1 cellular context compared by ENCODE assay signal in the genomic region with DNA sequence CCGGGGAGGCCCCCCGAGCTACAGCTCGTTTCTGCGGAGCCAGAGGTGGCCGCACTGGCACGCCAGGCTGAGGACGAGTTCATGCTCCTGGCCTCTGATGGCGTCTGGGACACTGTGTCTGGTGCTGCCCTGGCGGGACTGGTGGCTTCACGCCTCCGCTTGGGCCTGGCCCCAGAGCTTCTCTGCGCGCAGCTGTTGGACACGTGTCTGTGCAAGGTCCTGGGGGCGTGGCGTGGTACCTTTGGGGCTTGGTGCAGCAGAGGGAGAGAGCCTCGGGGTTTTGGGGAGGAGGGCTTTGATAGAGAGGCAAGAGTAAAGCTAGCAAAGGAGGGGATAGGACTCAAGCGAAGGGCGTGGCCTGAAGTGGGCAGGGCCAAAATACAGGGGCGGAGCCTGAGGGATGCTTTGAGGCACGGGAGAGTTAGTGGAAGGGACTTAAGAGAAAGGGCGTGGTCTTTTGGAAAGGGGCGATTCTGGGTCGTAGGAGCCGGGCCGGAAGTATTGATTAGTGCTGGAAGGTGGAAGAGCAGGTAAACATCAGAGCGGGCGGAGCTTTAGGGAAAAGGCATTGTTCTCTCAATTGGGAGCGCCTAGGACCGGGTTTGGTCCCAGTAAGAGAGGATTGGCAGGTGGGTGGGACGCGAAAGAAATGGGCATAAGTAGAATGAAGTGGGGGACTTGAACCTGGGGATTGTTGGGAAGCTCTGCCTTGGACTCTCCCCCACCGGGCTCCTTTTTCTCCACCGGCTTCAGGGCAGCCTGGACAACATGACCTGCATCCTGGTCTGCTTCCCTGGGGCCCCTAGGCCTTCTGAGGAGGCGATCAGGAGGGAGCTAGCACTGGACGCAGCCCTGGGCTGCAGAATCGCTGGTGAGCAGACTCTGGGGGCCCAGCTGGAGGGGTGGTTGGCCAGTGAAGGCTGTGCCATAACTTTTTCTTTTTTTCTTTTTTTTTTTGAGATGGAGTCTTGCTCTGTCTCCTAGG.
A peak's percentile ranks its signal among the peaks of the same experiment; 100 is the strongest.
TF ChIP-seq lines count a peak whose summit lies in the region.

No MANE protein-coding gene starts in this region.

TF ChIP-seq in K562, 482 proteins besides CTCF, POLR2A, EP300 and RAD21 (continues in another document):
- TF ChIP-seq FOXM1 (IDR thresholded peaks at IDR 0.05; ENCODE audit: low read depth) (no peak), FOXM1 (CRISPR knock-in tag; IDR thresholded peaks at IDR 0.05; ENCODE audit: low read depth) (0 out of 2 replicates have a peak, but pooled peaks have one; percentile 47), PRMT5 (CRISPR knock-in tag; IDR thresholded peaks at IDR 0.05) (peak; percentile 28; the same call in 1 of the 2 replicates), MGA (IDR thresholded peaks at IDR 0.05) (peak; percentile 95), MYC (IDR thresholded peaks at IDR 0.05; ENCODE audit: low read depth, low read length) (peak; percentile 19; the same call in 1 of the 2 replicates), MYC (CRISPR knock-in tag; IDR thresholded peaks at IDR 0.05; ENCODE audit: borderline replicate concordance, low read depth) (no peak), POLR2B (IDR thresholded peaks at IDR 0.05; ENCODE audit: low read depth, partially characterized antibody) (peak; percentile 22), EP400 (IDR thresholded peaks at IDR 0.05) (0 out of 2 replicates have a peak, but pooled peaks have one; percentile 15), EGR1 (conservative IDR thresholded peaks at IDR 0.05) (0 out of 2 replicates have a peak, but pooled peaks have one; percentile 13), ETV5 (CRISPR knock-in tag; IDR thresholded peaks at IDR 0.05; ENCODE audit: low read depth) (no peak), THRAP3 (IDR thresholded peaks at IDR 0.05; ENCODE audit: borderline replicate concordance) (no peak), DPF2 (IDR thresholded peaks at IDR 0.05) (peak; percentile 51; the same call in 1 of the 2 replicates), MAFK (IDR thresholded peaks at IDR 0.05; ENCODE audit: low read length) (no peak), POLR2G (IDR thresholded peaks at IDR 0.05; ENCODE audit: low read depth, low read length) (peak; percentile 52), ZNF253 (CRISPR knock-in tag; conservative IDR thresholded peaks at IDR 0.05) (no peak), JUND (IDR thresholded peaks at IDR 0.05; ENCODE audit: borderline replicate concordance, low read depth, low read length) (0 out of 2 replicates have a peak, but pooled peaks have one; percentile 2), JUND (tag; IDR thresholded peaks at IDR 0.05; ENCODE audit: borderline replicate concordance, low read depth, low read length) (no peak), KLF1 (tag; IDR thresholded peaks at IDR 0.05) (0 out of 2 replicates have a peak, but pooled peaks have one; percentile 23), ZNF274 (IDR thresholded peaks at IDR 0.05; ENCODE audit: borderline replicate concordance, low read depth, low read length) (no peak), MAX (CRISPR knock-in tag; IDR thresholded peaks at IDR 0.05) (peak; percentile 89), RBFOX2 (IDR thresholded peaks at IDR 0.05; ENCODE audit: low read depth, low read length) (peak; percentile 24; the same call in 1 of the 2 replicates), E2F6 (IDR thresholded peaks at IDR 0.05; ENCODE audit: borderline replicate concordance in 1 of 2, extremely low read depth in 1 of 2, insufficient read depth in 1 of 2, insufficient read length in 1 of 2, low read depth in 1 of 2, low read length in 1 of 2, poor library complexity in 1 of 2, severe bottlenecking in 1 of 2) (peak; percentile 88 to 92), CREB1 (IDR thresholded peaks at IDR 0.05) (no peak), CREB1 (CRISPR knock-in tag; IDR thresholded peaks at IDR 0.05) (0 out of 2 replicates have a peak, but pooled peaks have one; percentile 36), BHLHE40 (IDR thresholded peaks at IDR 0.05; ENCODE audit: low read length) (peak; percentile 37; the same call in 1 of the 2 replicates), SRSF7 (optimal IDR thresholded peaks at IDR 0.05; ENCODE audit: low read depth, low read length) (no peak), HDAC1 (IDR thresholded peaks at IDR 0.05) (0 out of 4 replicates have a peak, but pooled peaks of 1 of the 2 experiments have one; percentile 8), STAG1 (CRISPR knock-in tag; IDR thresholded peaks at IDR 0.05; ENCODE audit: borderline replicate concordance) (peak; percentile 14; the same call in 1 of the 2 replicates), TFAP4 (CRISPR knock-in tag; IDR thresholded peaks at IDR 0.05; ENCODE audit: borderline replicate concordance) (peak; percentile 84), HDGF (IDR thresholded peaks at IDR 0.05) (peak; percentile 61; the same call in 1 of the 2 replicates), L3MBTL2 (IDR thresholded peaks at IDR 0.05) (peak; percentile 90), PHF20 (IDR thresholded peaks at IDR 0.05; ENCODE audit: partially characterized antibody) (no peak), FOXK2 (conservative IDR thresholded peaks at IDR 0.05 in 1 of 2, IDR thresholded peaks at IDR 0.05 in 1 of 2; ENCODE audit: low read depth in 2 of 2) (peak in 1 of 2 experiments; percentile 29; a peak in 1 of 4 replicates), NFIC (IDR thresholded peaks at IDR 0.05) (peak; percentile 27; the same call in 1 of the 2 replicates), MNT (conservative IDR thresholded peaks at IDR 0.05) (peak in 1 of 2 experiments; percentile 54; a peak in 2 of 4 replicates)
- TF ChIP-seq, protein P1, sequence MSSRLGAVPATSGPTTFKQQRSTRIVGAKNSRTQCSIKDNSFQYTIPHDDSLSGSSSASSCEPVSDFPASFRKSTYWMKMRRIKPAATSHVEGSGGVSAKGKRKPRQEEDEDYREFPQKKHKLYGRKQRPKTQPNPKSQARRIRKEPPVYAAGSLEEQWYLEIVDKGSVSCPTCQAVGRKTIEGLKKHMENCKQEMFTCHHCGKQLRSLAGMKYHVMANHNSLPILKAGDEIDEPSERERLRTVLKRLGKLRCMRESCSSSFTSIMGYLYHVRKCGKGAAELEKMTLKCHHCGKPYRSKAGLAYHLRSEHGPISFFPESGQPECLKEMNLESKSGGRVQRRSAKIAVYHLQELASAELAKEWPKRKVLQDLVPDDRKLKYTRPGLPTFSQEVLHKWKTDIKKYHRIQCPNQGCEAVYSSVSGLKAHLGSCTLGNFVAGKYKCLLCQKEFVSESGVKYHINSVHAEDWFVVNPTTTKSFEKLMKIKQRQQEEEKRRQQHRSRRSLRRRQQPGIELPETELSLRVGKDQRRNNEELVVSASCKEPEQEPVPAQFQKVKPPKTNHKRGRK (tag; IDR thresholded peaks at IDR 0.05) = no peak
- TF ChIP-seq, protein P2, sequence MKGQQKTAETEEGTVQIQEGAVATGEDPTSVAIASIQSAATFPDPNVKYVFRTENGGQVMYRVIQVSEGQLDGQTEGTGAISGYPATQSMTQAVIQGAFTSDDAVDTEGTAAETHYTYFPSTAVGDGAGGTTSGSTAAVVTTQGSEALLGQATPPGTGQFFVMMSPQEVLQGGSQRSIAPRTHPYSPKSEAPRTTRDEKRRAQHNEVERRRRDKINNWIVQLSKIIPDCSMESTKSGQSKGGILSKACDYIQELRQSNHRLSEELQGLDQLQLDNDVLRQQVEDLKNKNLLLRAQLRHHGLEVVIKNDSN (CRISPR knock-in tag; IDR thresholded peaks at IDR 0.05) = peak; percentile 53
